Comparison of ENCODE assay signal across 8 cellular contexts in genomic region chr2:26970244-26970927, GRCh38. TPM values are rescaled to one million over a fixed set of nuclear protein-coding genes. Genes with fewer than 3 reads are reported as not detected.
A peak's percentile ranks its signal among the peaks of the same experiment; 100 is the strongest.
DNase-seq lines count a peak whose midpoint lies in the region; ATAC-seq, FAIRE-seq and TF ChIP-seq lines count a peak whose summit lies in the region.

TSS of gene MAPRE3 (plus strand) at chr2:26970637. CDS start at chr2:27022219, 51,582 bp downstream.

- H3K27me3 ChIP-seq in astrocyte (ENCODE audit: insufficient read depth, low read length) = peaks cover 9% of the 10 kb centered on the region
- H3K27me3 ChIP-seq in psoas muscle (ENCODE audit: insufficient read depth in 3 of 3, low read length in 2 of 3) = no peaks in the 10 kb centered on the region

- H3K4me1 Mint-ChIP-seq in astrocyte (ENCODE audit: low read depth, unreplicated experiment) = peaks cover 21% of the 10 kb centered on the region

- H3K27me3 Mint-ChIP-seq in astrocyte (ENCODE audit: low read depth, unreplicated experiment) = peaks cover 21% of the 10 kb centered on the region

- peaks cover 2% of the 10 kb centered on the region for H3K9me3 Mint-ChIP-seq in astrocyte (ENCODE audit: unreplicated experiment)

- H3K4me2 ChIP-seq in astrocyte (ENCODE audit: low read length) = peak within 1 kb of the TSS; percentile 85

- peak within 1 kb of the TSS; percentile 94 for H3K4me3 Mint-ChIP-seq in astrocyte (ENCODE audit: unreplicated experiment)

- H3K27ac Mint-ChIP-seq in astrocyte (ENCODE audit: unreplicated experiment) = peak within 1 kb of the TSS; percentile 93

- peak; percentile 65 for DNase-seq in GDM1 (lab: John Stamatoyannopoulos, UW)
- DNase-seq in NCI-H187 treated with DMSO at 0.1 percent for 48 hours (lab: John Stamatoyannopoulos, UW) = peak; percentile 87
- peak; percentile 62 for DNase-seq in T1000 (lab: John Stamatoyannopoulos, UW)
- DNase-seq in astrocyte (ENCODE audit: low read depth) = peak; percentile 63
- peak; percentile 93 for DNase-seq in hepatic stellate cell (ENCODE audit: low spot score)
- DNase-seq in psoas muscle = peak; percentile 84 to 88
- DNase-seq in ureter (ENCODE audit: low spot score) = peak; percentile 69

- H2AFZ ChIP-seq in astrocyte (ENCODE audit: low read depth, low read length) = peak within 1 kb of the TSS; percentile 81

- H3K4me1 ChIP-seq in astrocyte (ENCODE audit: insufficient read depth, low read length) (peaks cover 24% of the 10 kb centered on the region), psoas muscle (peaks cover 38% of the 10 kb centered on the region)

- H4K20me1 ChIP-seq in astrocyte (ENCODE audit: insufficient read depth, low read length) = peaks cover 30% of the 10 kb centered on the region

- H3K9ac ChIP-seq in astrocyte (ENCODE audit: low read length) = peak within 1 kb of the TSS; percentile 85

- peaks cover 3% of the 10 kb centered on the region for H3K79me2 ChIP-seq in astrocyte (ENCODE audit: insufficient read depth, low read length)

- TF ChIP-seq CTCF in astrocyte (IDR thresholded peaks at IDR 0.05; ENCODE audit: insufficient read depth, low read depth, low read length) (no peak), psoas muscle (IDR thresholded peaks at IDR 0.05) (no peak)

- H3K27ac ChIP-seq in astrocyte (ENCODE audit: low read depth, low read length) = peak within 1 kb of the TSS; percentile 56
- peak within 1 kb of the TSS; percentile 96 for H3K27ac ChIP-seq in psoas muscle

- no peaks in the 10 kb centered on the region for H3K9me3 ChIP-seq in astrocyte (ENCODE audit: insufficient read depth, low read depth, low read length)
- no peaks in the 10 kb centered on the region for H3K9me3 ChIP-seq in psoas muscle

- H3K36me3 ChIP-seq in astrocyte (ENCODE audit: insufficient read depth, low read length) = no peaks in the 10 kb centered on the region
- no peaks in the 10 kb centered on the region for H3K36me3 ChIP-seq in psoas muscle (ENCODE audit: insufficient read depth in 1 of 2, low read depth in 1 of 2)

- 0 to 1% (median 1%) methylated on average over 44 to 69 of the region's 69 CpGs for WGBS in psoas muscle, 3 donors

- H3K4me3 ChIP-seq in astrocyte (ENCODE audit: insufficient read depth, low read depth, low read length) (peak within 1 kb of the TSS; percentile 68), psoas muscle (peak within 1 kb of the TSS; percentile 96)

- FAIRE-seq in astrocyte (lab: Jason Lieb, UNC) = no peak

- H3K36me3 Mint-ChIP-seq in astrocyte (ENCODE audit: low read depth, unreplicated experiment) = peaks cover 3% of the 10 kb centered on the region

- intact Hi-C loops in psoas muscle (cut with DNase I) = loop anchor here in 1 of 2 donors (10.0 kb wide), 1 partner anchor 334 kb away; the partner anchor contains the start of gene UCN

- ATAC-seq in HG02763 (IDR thresholded peaks at IDR 0.05; ENCODE audit: unreplicated experiment) = peak; percentile 82
- ATAC-seq in psoas muscle = peak; percentile 79 to 87 (median 86)

RNA-seq across cellular contexts. Expression of gene MAPRE3, which starts in this region (rescaled TPM):
- total RNA-seq in astrocyte (27.0 and 29.0 TPM in 2 replicates), psoas muscle (100 to 1,000 TPM; 101 to 148 (median 122) TPM), ureter (29.4 TPM)
- 100 to 1,000 TPM in 1 of 3 donors, 10 to 100 TPM in 2; 22.1 to 149 (median 76.3) TPM for polyA plus RNA-seq in psoas muscle

Comparison
In these comparisons a context has a peak if more than half of its experiments do, and no peak if none do; other contexts are left out.
1. Peak in every context shown above with its lines: DNase-seq, ATAC-seq, H3K4me3 ChIP-seq and H3K27ac ChIP-seq.